Comparison of ENCODE assay signal across 10 cellular contexts in the genomic region with DNA sequence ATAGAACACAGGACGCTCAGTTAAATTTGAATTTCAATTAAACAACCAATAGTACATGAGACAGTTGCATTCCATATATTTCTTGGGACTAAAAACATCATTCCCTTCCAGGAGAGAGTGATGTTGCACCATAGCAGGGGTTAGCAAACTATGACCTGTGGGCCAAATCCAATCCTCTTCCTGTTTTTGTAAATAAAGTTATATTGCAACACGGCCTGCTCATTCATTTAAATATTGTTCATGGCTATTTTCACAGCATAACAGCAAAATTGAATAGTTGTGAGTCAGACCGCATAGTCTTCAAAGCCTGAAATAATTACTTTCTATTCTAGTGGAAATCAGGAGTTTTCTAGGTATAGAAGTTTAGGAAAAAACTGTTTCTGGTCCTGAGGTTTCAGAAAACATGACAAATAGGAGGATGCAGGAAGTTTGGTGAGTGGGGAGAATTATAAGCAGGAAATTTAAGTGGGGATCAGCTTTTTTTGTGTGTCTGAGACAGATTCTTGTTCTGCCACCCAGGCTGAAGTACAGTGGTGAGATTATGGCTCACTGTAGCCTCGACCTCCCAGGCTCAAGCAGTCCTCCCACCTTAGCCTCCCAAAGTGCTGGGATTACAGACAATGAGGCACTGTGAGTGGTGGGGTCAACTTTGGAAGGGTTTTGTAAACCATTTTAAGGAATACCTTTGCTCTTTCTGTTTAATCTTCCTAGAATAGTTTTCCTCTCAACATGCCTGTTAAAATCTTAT.
A peak's percentile ranks its signal among the peaks of the same experiment; 100 is the strongest.
DNase-seq lines count a peak whose midpoint lies in the region; ATAC-seq and TF ChIP-seq lines count a peak whose summit lies in the region.
"Had no signal": no experiment of that assay in that cellular context is flagged by ENCODE, and none has a peak within 500 bp of the region (broad histone marks: within the 10 kb centered on the region; RNA-seq: fewer than 3 reads in every experiment).

No MANE protein-coding gene starts in this region.

- H3K9ac ChIP-seq in HCT116 (ENCODE audit: low read length), result peak overlapping the region; percentile 59
- H3K9ac ChIP-seq: KMS-11 had no signal

- H3K4me2 ChIP-seq in HCT116 (ENCODE audit: low read length), result peak overlapping the region; percentile 73

- no peaks in the 10 kb centered on the region for H3K27me3 ChIP-seq in HCT116 (ENCODE audit: insufficient read depth, low read length)
- H3K27me3 ChIP-seq in SJSA1 (replicated peaks), result no peaks in the 10 kb centered on the region
- H3K27me3 ChIP-seq in upper lobe of right lung, result no peaks in the 10 kb centered on the region

- no peaks in the 10 kb centered on the region for H4K20me1 ChIP-seq in HCT116 (ENCODE audit: insufficient read depth)

- TF ChIP-seq CTCF in HCT116 (IDR thresholded peaks at IDR 0.05 in 2 of 3, conservative IDR thresholded peaks at IDR 0.05 in 1 of 3; ENCODE audit: borderline replicate concordance in 1 of 3, insufficient read depth in 1 of 3, low read depth in 2 of 3, low read length in 2 of 3) (no peak), upper lobe of right lung (IDR thresholded peaks at IDR 0.05) (no peak)

- H3K79me2 ChIP-seq in HCT116 (ENCODE audit: insufficient read depth, low read length), result no peaks in the 10 kb centered on the region

- DNase-seq in HCT116 (ENCODE audit: low read depth, low spot score) (no peak), SJSA1 (ENCODE audit: low read depth in 1 of 2, low spot score in 2 of 2) (peak; percentile 19 to 50), fibroblast of gingiva (ENCODE audit: low read depth) (peak; percentile 91), upper lobe of right lung (no peak), DMS53 (lab: John Stamatoyannopoulos, UW) (no peak)
- DNase-seq in stimulated activated CD4-positive, alpha-beta T cell treated with anti-CD3 and anti-CD28 coated beads, Interleukin-12 subunit alpha, Interleukin-12 subunit beta, amount 100 ng/mL, for 4 hours, result no peak
- DNase-seq: activated CD4-positive, alpha-beta memory T cell treated with anti-CD3 and anti-CD28 coated beads, Interleukin-2, amount 10 ng/mL, durations not matched to agents 7 days and 5 days; NCI-H446 had no signal

- H3K9me3 ChIP-seq in HCT116 (ENCODE audit: control insufficient read depth in 1 of 2, insufficient read depth in 1 of 2, low read depth in 1 of 2, low read length in 2 of 2) (no peaks in the 10 kb centered on the region), SJSA1 (replicated peaks) (no peaks in the 10 kb centered on the region), upper lobe of right lung (no peaks in the 10 kb centered on the region)

- peaks cover 89 to 97% of the 10 kb centered on the region in 2 experiments for H3K4me1 ChIP-seq in HCT116 (ENCODE audit: control insufficient read depth in 1 of 2, insufficient read depth in 2 of 2, low read length in 2 of 2)
- peaks cover 42% of the 10 kb centered on the region for H3K4me1 ChIP-seq in SJSA1 (replicated peaks)
- peaks cover 38% of the 10 kb centered on the region for H3K4me1 ChIP-seq in upper lobe of right lung

- peak overlapping the region; percentile 58 for H2AFZ ChIP-seq in HCT116 (ENCODE audit: low read depth, low read length, poor library complexity, severe bottlenecking)

- ATAC-seq in HCT116 (no peak), upper lobe of right lung (peak; percentile 10), HG03354 (IDR thresholded peaks at IDR 0.05; ENCODE audit: poor library complexity, severe bottlenecking, unreplicated experiment) (no peak)

- RAD21 ChIA-PET in HCT116 (lab: Charles Lee; ENCODE audit: low non-redundant PET in 1 of 2, low total read pairs in 2 of 2, uncharacterized antibody in 2 of 2, unreplicated experiment in 2 of 2), result no interaction called here

- POLR2A ChIA-PET in HCT116 (lab: Charles Lee), result interaction anchor here (0.9 to 4.3 kb wide), 6 partner anchors 14 to 131 kb away, joined by 3 to 24 read pairs (median 8); partner anchors contain the start of gene SOCS6

- no peak overlapping the region for H3K4me3 ChIP-seq in HCT116 (replicated peaks in 1 of 2; ENCODE audit: low read depth in 1 of 2, low read length in 2 of 2)
- H3K4me3 ChIP-seq in SJSA1, result no peak overlapping the region
- no peak overlapping the region for H3K4me3 ChIP-seq in upper lobe of right lung

- no TSS peak for BruUV-seq in HCT116 (replicated peaks; lab: Mats Ljungman, UMichigan)

- intact Hi-C loops in HCT116 (cut with micrococcal nuclease), result loop anchor here (5.0 kb wide), 1 partner anchor 63 kb away; no protein-coding TSS in a partner anchor
- intact Hi-C loops in upper lobe of right lung (cut with DNase I), result loop anchor here (10.0 kb wide), 1 partner anchor 226 kb away; no protein-coding TSS in a partner anchor

- no peaks in the 10 kb centered on the region for H3K9me2 ChIP-seq in HCT116 (ENCODE audit: insufficient read depth)

- H3K36me3 ChIP-seq in HCT116 (ENCODE audit: control insufficient read depth in 1 of 2, insufficient read depth in 2 of 2, low read length in 2 of 2) (no peaks in the 10 kb centered on the region), SJSA1 (no peaks in the 10 kb centered on the region), upper lobe of right lung (no peaks in the 10 kb centered on the region)

- CTCF ChIA-PET in HCT116 (lab: Charles Lee), result no interaction called here

- TF ChIP-seq POLR2A in HCT116 (IDR thresholded peaks at IDR 0.05; ENCODE audit: borderline replicate concordance, extremely low read depth, insufficient read depth, insufficient read length), result no peak

- H3K27ac ChIP-seq in HCT116 (ENCODE audit: low read depth, low read length) (peak overlapping the region; percentile 99), SJSA1 (peak overlapping the region; percentile 40), upper lobe of right lung (peak overlapping the region; percentile 25)

- no peak for TF ChIP-seq RAD21 in HCT116 (IDR thresholded peaks at IDR 0.05; ENCODE audit: low read depth)

TF ChIP-seq in HCT116, 20 proteins besides CTCF, POLR2A, EP300 and RAD21:
- no peak for TF ChIP-seq FOSL1 (IDR thresholded peaks at IDR 0.05; ENCODE audit: low read depth)
- TF ChIP-seq ZBTB33 (IDR thresholded peaks at IDR 0.05; ENCODE audit: extremely low read depth, insufficient replicate concordance, low read length), result no peak
- TF ChIP-seq ZFX (IDR thresholded peaks at IDR 0.05), result no peak
- TF ChIP-seq, protein P1, sequence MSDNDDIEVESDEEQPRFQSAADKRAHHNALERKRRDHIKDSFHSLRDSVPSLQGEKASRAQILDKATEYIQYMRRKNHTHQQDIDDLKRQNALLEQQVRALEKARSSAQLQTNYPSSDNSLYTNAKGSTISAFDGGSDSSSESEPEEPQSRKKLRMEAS (IDR thresholded peaks at IDR 0.05), result no peak
- no peak for TF ChIP-seq ZNF274 (IDR thresholded peaks at IDR 0.05; ENCODE audit: low read depth, low read length)
- no peak for TF ChIP-seq SRF (IDR thresholded peaks at IDR 0.05; ENCODE audit: low read depth)

Comparison
In these comparisons a context has a peak if more than half of its experiments do, and no peak if none do; other contexts are left out.
1. DNase-seq: peak in SJSA1 (2 of 2) and fibroblast of gingiva (single experiment); none in HCT116 (single experiment), upper lobe of right lung (single experiment), DMS53 (single experiment) and stimulated activated CD4-positive, alpha-beta T cell treated with anti-CD3 and anti-CD28 coated beads, Interleukin-12 subunit alpha, Interleukin-12 subunit beta, amount 100 ng/mL, for 4 hours (single experiment).
2. H3K27ac ChIP-seq: peak in every context shown above with its lines; median percentile 99 in HCT116; 40 in SJSA1; 25 in upper lobe of right lung.